ENCODE assay signal across 1 cellular context in the genomic region with DNA sequence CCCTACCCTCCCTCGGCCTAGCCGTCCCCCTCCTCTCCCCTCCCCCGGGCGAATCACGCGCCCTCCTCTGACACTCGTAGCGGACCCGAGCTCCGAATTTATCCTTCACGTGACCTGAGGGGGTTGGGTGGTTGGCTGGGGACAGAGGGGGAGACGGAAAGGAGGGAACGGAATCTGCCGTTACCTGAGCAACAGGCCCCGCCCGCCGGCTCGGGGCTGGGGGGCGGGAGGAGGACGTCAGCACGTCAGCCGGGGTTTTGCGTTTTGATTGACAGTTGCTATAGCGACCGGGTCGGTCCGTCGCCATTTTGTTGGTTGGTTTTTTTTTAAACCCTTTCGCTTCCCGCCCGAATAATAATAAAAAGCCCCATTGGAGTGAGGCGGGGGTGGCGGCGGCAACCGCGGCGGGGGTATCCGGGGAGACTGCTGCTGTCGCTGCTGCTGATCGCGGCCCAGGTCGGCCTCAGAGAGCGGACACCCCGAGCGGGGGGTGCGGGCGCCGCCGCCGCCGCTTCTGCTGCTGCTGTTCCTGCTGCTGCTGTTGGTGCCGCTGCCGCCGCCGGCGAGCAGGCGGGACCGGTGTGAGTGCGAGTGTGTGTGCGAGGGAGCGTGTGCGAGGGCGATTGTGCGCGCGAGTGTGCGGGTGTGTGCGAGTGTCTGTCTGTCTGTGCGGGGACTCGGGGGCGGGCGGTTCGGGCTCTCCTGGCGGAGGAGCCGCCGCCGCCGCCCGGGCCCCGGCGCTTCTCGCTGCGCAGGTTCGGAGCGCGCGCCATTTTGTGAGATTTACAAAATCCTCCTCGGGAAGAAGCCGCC.
TF ChIP-seq lines count a peak whose summit lies in the region.

A gene (plus strand): TSS at position 286 of the 813 bp plus-strand sequence. CDS start 53,602 bp downstream, outside the sequence.

TF ChIP-seq in HepG2, 621 proteins besides CTCF, POLR2A, EP300 and RAD21 (continued from another document and continues in another):
- TF ChIP-seq, protein P1, sequence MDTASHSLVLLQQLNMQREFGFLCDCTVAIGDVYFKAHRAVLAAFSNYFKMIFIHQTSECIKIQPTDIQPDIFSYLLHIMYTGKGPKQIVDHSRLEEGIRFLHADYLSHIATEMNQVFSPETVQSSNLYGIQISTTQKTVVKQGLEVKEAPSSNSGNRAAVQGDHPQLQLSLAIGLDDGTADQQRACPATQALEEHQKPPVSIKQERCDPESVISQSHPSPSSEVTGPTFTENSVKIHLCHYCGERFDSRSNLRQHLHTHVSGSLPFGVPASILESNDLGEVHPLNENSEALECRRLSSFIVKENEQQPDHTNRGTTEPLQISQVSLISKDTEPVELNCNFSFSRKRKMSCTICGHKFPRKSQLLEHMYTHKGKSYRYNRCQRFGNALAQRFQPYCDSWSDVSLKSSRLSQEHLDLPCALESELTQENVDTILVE (CRISPR knock-in tag; IDR thresholded peaks at IDR 0.05), result 0 out of 2 replicates have a peak, but pooled peaks have one; percentile 13
- TF ChIP-seq, protein P2, sequence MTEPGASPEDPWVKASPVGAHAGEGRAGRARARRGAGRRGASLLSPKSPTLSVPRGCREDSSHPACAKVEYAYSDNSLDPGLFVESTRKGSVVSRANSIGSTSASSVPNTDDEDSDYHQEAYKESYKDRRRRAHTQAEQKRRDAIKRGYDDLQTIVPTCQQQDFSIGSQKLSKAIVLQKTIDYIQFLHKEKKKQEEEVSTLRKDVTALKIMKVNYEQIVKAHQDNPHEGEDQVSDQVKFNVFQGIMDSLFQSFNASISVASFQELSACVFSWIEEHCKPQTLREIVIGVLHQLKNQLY (CRISPR knock-in tag; IDR thresholded peaks at IDR 0.05), result peak; percentile 64; the same call in 1 of the 2 replicates
- TF ChIP-seq, protein P3, sequence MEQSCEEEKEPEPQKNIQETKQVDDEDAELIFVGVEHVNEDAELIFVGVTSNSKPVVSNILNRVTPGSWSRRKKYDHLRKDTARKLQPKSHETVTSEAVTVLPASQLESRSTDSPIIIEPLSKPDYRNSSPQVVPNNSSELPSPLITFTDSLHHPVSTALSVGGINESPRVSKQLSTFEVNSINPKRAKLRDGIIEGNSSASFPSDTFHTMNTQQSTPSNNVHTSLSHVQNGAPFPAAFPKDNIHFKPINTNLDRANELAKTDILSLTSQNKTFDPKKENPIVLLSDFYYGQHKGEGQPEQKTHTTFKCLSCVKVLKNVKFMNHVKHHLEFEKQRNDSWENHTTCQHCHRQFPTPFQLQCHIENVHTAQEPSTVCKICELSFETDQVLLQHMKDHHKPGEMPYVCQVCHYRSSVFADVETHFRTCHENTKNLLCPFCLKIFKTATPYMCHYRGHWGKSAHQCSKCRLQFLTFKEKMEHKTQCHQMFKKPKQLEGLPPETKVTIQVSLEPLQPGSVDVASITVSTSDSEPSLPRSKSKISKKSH (CRISPR knock-in tag; IDR thresholded peaks at IDR 0.05; ENCODE audit: borderline replicate concordance), result no peak
- TF ChIP-seq TAF1 (CRISPR knock-in tag; IDR thresholded peaks at IDR 0.05) (peak; percentile 75), CREB1 (IDR thresholded peaks at IDR 0.05) (peak; percentile 84), CREB1 (CRISPR knock-in tag; IDR thresholded peaks at IDR 0.05) (peak; percentile 87), NCOA1 (CRISPR knock-in tag; IDR thresholded peaks at IDR 0.05) (no peak), POLR2G (IDR thresholded peaks at IDR 0.05; ENCODE audit: low read depth, low read length) (peak; percentile 73), NFYB (CRISPR knock-in tag; IDR thresholded peaks at IDR 0.05) (peak; percentile 71), HNRNPK (IDR thresholded peaks at IDR 0.05; ENCODE audit: low read depth, low read length, poor library complexity, severe bottlenecking) (peak; percentile 14), SMC3 (IDR thresholded peaks at IDR 0.05; ENCODE audit: low read length) (no peak), SIN3B (IDR thresholded peaks at IDR 0.05; ENCODE audit: low read length) (no peak), NR2C2 (CRISPR knock-in tag; IDR thresholded peaks at IDR 0.05; ENCODE audit: borderline replicate concordance) (peak; percentile 31; the same call in 1 of the 2 replicates), ZNF572 (CRISPR knock-in tag; IDR thresholded peaks at IDR 0.05) (no peak), HNF4G (IDR thresholded peaks at IDR 0.05; ENCODE audit: borderline replicate concordance, low read depth, low read length) (peak; percentile 22; the same call in 1 of the 2 replicates), HNF4G (CRISPR knock-in tag; IDR thresholded peaks at IDR 0.05; ENCODE audit: borderline replicate concordance, low read depth) (no peak), PCBP2 (optimal IDR thresholded peaks at IDR 0.05; ENCODE audit: low read depth, low read length, poor library complexity, severe bottlenecking) (no peak), BORCS8-MEF2B (CRISPR knock-in tag; IDR thresholded peaks at IDR 0.05) (peak; percentile 28; the same call in 1 of the 2 replicates), PHF5A (CRISPR knock-in tag; IDR thresholded peaks at IDR 0.05; ENCODE audit: low read depth, unreplicated experiment) (no peak), ZNF317 (CRISPR knock-in tag; IDR thresholded peaks at IDR 0.05) (no peak), HDAC6 (IDR thresholded peaks at IDR 0.05; ENCODE audit: low read depth, low read length) (no peak), MEIS2 (CRISPR knock-in tag; IDR thresholded peaks at IDR 0.05) (peak; percentile 91), ZNF614 (CRISPR knock-in tag; IDR thresholded peaks at IDR 0.05; ENCODE audit: borderline replicate concordance) (no peak), IRX3 (CRISPR knock-in tag; IDR thresholded peaks at IDR 0.05; ENCODE audit: borderline replicate concordance, low read depth) (no peak), TMF1 (CRISPR knock-in tag; IDR thresholded peaks at IDR 0.05; ENCODE audit: low read depth) (0 out of 2 replicates have a peak, but pooled peaks have one; percentile 58)
- TF ChIP-seq, protein P4, sequence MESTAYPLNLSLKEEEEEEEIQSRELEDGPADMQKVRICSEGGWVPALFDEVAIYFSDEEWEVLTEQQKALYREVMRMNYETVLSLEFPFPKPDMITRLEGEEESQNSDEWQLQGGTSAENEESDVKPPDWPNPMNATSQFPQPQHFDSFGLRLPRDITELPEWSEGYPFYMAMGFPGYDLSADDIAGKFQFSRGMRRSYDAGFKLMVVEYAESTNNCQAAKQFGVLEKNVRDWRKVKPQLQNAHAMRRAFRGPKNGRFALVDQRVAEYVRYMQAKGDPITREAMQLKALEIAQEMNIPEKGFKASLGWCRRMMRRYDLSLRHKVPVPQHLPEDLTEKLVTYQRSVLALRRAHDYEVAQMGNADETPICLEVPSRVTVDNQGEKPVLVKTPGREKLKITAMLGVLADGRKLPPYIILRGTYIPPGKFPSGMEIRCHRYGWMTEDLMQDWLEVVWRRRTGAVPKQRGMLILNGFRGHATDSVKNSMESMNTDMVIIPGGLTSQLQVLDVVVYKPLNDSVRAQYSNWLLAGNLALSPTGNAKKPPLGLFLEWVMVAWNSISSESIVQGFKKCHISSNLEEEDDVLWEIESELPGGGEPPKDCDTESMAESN (CRISPR knock-in tag; conservative IDR thresholded peaks at IDR 0.05), result no peak; the same call in 1 of the 2 replicates
- TF ChIP-seq, protein P5, sequence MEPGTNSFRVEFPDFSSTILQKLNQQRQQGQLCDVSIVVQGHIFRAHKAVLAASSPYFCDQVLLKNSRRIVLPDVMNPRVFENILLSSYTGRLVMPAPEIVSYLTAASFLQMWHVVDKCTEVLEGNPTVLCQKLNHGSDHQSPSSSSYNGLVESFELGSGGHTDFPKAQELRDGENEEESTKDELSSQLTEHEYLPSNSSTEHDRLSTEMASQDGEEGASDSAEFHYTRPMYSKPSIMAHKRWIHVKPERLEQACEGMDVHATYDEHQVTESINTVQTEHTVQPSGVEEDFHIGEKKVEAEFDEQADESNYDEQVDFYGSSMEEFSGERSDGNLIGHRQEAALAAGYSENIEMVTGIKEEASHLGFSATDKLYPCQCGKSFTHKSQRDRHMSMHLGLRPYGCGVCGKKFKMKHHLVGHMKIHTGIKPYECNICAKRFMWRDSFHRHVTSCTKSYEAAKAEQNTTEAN (CRISPR knock-in tag; conservative IDR thresholded peaks at IDR 0.05), result no peak; the same call in 1 of the 2 replicates
- TF ChIP-seq, protein P6, sequence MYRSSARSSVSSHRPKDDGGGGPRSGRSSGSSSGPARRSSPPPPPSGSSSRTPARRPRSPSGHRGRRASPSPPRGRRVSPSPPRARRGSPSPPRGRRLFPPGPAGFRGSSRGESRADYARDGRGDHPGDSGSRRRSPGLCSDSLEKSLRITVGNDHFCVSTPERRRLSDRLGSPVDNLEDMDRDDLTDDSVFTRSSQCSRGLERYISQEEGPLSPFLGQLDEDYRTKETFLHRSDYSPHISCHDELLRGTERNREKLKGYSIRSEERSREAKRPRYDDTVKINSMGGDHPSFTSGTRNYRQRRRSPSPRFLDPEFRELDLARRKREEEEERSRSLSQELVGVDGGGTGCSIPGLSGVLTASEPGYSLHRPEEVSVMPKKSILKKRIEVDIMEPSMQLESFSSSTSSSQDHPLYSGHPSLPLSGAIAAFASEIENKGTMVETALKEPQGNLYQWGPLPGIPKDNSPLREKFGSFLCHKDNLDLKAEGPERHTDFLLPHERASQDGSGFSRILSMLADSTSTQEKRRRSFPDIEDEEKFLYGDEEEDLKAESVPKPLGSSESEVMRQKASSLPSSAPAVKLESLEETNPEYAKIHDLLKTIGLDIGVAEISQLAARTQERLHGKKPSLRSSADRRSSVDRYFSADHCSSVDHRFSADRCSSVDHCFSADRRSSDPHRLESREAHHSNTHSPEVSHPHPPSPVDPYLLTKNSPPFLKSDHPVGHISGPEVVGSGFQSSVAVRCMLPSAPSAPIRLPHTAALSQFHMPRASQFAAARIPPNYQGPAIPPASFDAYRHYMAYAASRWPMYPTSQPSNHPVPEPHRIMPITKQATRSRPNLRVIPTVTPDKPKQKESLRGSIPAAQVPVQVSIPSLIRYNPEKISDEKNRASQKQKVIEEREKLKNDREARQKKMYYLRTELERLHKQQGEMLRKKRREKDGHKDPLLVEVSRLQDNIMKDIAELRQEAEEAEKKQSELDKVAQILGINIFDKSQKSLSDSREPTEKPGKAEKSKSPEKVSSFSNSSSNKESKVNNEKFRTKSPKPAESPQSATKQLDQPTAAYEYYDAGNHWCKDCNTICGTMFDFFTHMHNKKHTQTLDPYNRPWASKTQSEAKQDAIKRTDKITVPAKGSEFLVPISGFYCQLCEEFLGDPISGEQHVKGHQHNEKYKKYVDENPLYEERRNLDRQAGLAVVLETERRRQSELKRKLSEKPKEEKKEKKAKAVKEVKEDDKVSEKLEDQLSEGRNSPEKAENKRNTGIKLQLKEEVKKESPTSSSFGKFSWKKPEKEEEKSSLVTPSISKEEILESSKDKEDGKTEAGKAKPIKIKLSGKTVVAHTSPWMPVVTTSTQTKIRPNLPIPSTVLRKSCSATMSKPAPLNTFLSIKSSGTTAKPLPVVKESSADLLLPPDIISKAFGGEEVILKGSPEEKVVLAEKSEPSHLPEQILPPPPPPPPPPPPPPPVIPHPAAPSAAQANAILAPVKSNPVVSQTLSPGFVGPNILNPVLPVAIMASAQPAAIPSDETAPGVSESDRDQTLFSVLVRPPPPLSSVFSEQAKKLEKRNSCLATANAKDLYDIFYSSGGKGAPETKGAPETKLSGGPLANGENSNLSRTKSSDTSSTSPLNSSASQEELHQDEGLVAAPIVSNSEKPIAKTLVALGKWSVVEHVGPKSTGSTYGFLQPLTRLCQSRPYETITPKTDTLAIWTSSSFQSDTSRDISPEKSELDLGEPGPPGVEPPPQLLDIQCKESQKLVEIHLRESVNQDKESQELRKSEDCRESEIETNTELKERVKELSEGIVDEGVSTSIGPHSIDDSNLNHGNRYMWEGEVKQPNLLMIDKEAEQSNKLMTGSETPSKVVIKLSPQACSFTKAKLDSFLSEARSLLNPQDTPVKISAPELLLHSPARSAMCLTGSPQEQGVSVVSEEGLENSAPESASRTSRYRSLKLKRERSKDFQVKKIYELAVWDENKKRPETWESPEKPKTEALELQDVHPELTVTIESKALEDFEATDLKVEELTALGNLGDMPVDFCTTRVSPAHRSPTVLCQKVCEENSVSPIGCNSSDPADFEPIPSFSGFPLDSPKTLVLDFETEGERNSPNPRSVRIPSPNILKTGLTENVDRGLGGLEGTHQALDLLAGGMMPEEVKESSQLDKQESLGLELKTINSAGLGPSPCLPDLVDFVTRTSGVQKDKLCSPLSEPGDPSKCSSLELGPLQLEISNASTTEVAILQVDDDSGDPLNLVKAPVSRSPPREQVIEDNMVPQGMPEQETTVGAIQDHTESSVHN (CRISPR knock-in tag; IDR thresholded peaks at IDR 0.05), result no peak
- TF ChIP-seq, protein P7, sequence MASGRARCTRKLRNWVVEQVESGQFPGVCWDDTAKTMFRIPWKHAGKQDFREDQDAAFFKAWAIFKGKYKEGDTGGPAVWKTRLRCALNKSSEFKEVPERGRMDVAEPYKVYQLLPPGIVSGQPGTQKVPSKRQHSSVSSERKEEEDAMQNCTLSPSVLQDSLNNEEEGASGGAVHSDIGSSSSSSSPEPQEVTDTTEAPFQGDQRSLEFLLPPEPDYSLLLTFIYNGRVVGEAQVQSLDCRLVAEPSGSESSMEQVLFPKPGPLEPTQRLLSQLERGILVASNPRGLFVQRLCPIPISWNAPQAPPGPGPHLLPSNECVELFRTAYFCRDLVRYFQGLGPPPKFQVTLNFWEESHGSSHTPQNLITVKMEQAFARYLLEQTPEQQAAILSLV (CRISPR knock-in tag; IDR thresholded peaks at IDR 0.05; ENCODE audit: borderline replicate concordance), result no peak
- TF ChIP-seq, protein P8, sequence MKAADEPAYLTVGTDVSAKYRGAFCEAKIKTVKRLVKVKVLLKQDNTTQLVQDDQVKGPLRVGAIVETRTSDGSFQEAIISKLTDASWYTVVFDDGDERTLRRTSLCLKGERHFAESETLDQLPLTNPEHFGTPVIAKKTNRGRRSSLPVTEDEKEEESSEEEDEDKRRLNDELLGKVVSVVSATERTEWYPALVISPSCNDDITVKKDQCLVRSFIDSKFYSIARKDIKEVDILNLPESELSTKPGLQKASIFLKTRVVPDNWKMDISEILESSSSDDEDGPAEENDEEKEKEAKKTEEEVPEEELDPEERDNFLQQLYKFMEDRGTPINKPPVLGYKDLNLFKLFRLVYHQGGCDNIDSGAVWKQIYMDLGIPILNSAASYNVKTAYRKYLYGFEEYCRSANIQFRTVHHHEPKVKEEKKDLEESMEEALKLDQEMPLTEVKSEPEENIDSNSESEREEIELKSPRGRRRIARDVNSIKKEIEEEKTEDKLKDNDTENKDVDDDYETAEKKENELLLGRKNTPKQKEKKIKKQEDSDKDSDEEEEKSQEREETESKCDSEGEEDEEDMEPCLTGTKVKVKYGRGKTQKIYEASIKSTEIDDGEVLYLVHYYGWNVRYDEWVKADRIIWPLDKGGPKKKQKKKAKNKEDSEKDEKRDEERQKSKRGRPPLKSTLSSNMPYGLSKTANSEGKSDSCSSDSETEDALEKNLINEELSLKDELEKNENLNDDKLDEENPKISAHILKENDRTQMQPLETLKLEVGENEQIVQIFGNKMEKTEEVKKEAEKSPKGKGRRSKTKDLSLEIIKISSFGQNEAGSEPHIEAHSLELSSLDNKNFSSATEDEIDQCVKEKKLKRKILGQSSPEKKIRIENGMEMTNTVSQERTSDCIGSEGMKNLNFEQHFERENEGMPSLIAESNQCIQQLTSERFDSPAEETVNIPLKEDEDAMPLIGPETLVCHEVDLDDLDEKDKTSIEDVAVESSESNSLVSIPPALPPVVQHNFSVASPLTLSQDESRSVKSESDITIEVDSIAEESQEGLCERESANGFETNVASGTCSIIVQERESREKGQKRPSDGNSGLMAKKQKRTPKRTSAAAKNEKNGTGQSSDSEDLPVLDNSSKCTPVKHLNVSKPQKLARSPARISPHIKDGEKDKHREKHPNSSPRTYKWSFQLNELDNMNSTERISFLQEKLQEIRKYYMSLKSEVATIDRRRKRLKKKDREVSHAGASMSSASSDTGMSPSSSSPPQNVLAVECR (CRISPR knock-in tag; IDR thresholded peaks at IDR 0.05; ENCODE audit: borderline replicate concordance), result peak; percentile 35; the same call in 1 of the 2 replicates
